ENCODE assay signal across 7 cellular contexts in the genomic region with DNA sequence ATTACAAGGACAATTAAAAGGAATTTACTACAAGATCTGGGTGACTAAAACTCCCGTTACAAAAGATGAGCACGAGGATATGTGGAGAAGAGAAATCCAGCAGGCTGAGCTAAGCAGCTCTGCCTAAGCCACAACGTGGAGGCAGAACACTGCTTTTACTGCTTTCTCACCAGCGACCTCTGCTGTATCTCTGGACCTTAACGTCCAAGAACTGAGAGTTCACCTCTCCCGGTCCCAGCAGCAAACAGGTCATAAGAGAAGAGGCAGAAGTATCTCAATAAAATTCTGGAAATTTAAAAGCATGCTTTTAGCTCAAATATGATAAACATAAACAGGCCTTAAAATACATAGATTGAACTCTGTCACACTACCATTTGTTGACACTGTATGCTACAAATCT.
DNase-seq lines count a peak whose midpoint lies in the region; ATAC-seq and TF ChIP-seq lines count a peak whose summit lies in the region.

No MANE protein-coding gene starts in this region.

- no peak for ATAC-seq in GM21717 (IDR thresholded peaks at IDR 0.05; ENCODE audit: unreplicated experiment)

- H3K4me1 ChIP-seq in liver (ENCODE audit: control insufficient read depth in 4 of 4, insufficient read depth in 4 of 4, low read length in 3 of 4): peaks cover 0 to 34% (median 28%) of the 10 kb centered on the region in 4 donors

- peak; percentile 32; the same call in 1 of the 2 replicates for TF ChIP-seq CTCF in GM12874 (IDR thresholded peaks at IDR 0.05; ENCODE audit: insufficient read depth, low read depth, low read length)
- TF ChIP-seq CTCF in liver (IDR thresholded peaks at IDR 0.05; ENCODE audit: low read depth, low read length, missing input control): peak; percentile 23
- no peak for TF ChIP-seq CTCF in coronary artery (IDR thresholded peaks at IDR 0.05)

- H3K27me3 ChIP-seq in liver (ENCODE audit: control insufficient read depth in 4 of 4, insufficient read depth in 4 of 4, low read length in 3 of 4): no peaks in the 10 kb centered on the region

- no peak overlapping the region for H3K9ac ChIP-seq in liver (ENCODE audit: low read depth in 1 of 2, low read length in 2 of 2)

- peak; percentile 52 to 59 for DNase-seq in Kasumi-1 (lab: John Stamatoyannopoulos, UW)
- DNase-seq in cerebellar cortex (ENCODE audit: low spot score): peak; percentile 68
- no peak for DNase-seq in coronary artery (ENCODE audit: low spot score)
- DNase-seq in NCI-H446 (lab: John Stamatoyannopoulos, UW): no peak

- WGBS in liver: 21% methylated on average over 6 of the region's 6 CpGs

- peak; percentile 72 to 76 for TF ChIP-seq RAD21 in liver (IDR thresholded peaks at IDR 0.05)

- H3K9me3 ChIP-seq in liver (ENCODE audit: control insufficient read depth in 4 of 4, low read length in 3 of 4): no peaks in the 10 kb centered on the region

- H3K36me3 ChIP-seq in liver (ENCODE audit: control insufficient read depth in 4 of 4, insufficient read depth in 3 of 4, low read depth in 1 of 4, low read length in 3 of 4): peaks cover 4 to 13% (median 5%) of the 10 kb centered on the region in 4 donors

- H3K4me3 ChIP-seq in liver (ENCODE audit: low read depth in 1 of 3, low read length in 3 of 3): no peak overlapping the region
- no peak overlapping the region for H3K4me3 ChIP-seq in coronary artery

- H3K27ac ChIP-seq in liver (ENCODE audit: low read depth in 1 of 2, low read length in 2 of 2) (peak overlapping the region in 1 of 2 donors; percentile 51), coronary artery (no peak overlapping the region)

TF ChIP-seq in liver, 16 proteins besides CTCF, POLR2A, EP300 and RAD21:
- peak; percentile 43 to 67 for TF ChIP-seq HNF4A (conservative IDR thresholded peaks at IDR 0.05)
- no peak for TF ChIP-seq SP1 (IDR thresholded peaks at IDR 0.05)
- peak; percentile 9 for TF ChIP-seq YY1 (IDR thresholded peaks at IDR 0.05)
- peak; percentile 41 to 72 for TF ChIP-seq RXRA (IDR thresholded peaks at IDR 0.05)
- no peak for TF ChIP-seq GABPA (IDR thresholded peaks at IDR 0.05 in 1 of 2, conservative IDR thresholded peaks at IDR 0.05 in 1 of 2)

Comparison
In these comparisons a context has a peak if more than half of its experiments do, and no peak if none do; other contexts are left out.
1. DNase-seq: peak in Kasumi-1 (2 of 2) and cerebellar cortex (single experiment); none in coronary artery (single experiment) and NCI-H446 (0 of 2).